In genomic region chr17:59565171-59565958, GRCh38 we compare ENCODE assay signal across 8 cellular contexts. TPM values are rescaled to one million over a fixed set of nuclear protein-coding genes. Genes with fewer than 3 reads are reported as not detected.
A peak's percentile ranks its signal among the peaks of the same experiment; 100 is the strongest.
DNase-seq lines count a peak whose midpoint lies in the region; ATAC-seq, FAIRE-seq and TF ChIP-seq lines count a peak whose summit lies in the region.

Gene DHX40, plus strand, starts transcription at chr17:59565610. Its CDS starts 62 bp downstream, at chr17:59565672.

- peak in 1 of 2 experiments; percentile 71; a peak in 1 of 3 replicates for TF ChIP-seq EP300 in H1 (IDR thresholded peaks at IDR 0.05; ENCODE audit: borderline replicate concordance in 1 of 2, low read depth in 2 of 2, low read length in 2 of 2)

- H2AFZ ChIP-seq in H1 (ENCODE audit: low read length), result peak within 1 kb of the TSS; percentile 99
- H2AFZ ChIP-seq in mesenchymal stem cell (ENCODE audit: low read depth, low read length), result peak within 1 kb of the TSS; percentile 100

- H4K91ac ChIP-seq in H1 (replicated peaks; ENCODE audit: insufficient read length, low read length), result peak within 1 kb of the TSS; percentile 71
- peak within 1 kb of the TSS; percentile 34 for H4K91ac ChIP-seq in mesenchymal stem cell (ENCODE audit: low read length)

- peak; percentile 87 for ATAC-seq in CD4-positive, alpha-beta T cell (ENCODE audit: poor library complexity)
- ATAC-seq in GM19467 (IDR thresholded peaks at IDR 0.05; ENCODE audit: unreplicated experiment), result peak; percentile 78

- H2BK120ac ChIP-seq in H1 (replicated peaks; ENCODE audit: low read depth, low read length) (no peak within 1 kb of the TSS), mesenchymal stem cell (ENCODE audit: low read depth, low read length) (peak within 1 kb of the TSS; percentile 65)

- H3K18ac ChIP-seq in H1 (ENCODE audit: extremely low read depth, low read length) (peak within 1 kb of the TSS; percentile 72; the same call in 1 of the 2 replicates), mesenchymal stem cell (ENCODE audit: low read depth in 1 of 2, low read length in 2 of 2) (peak within 1 kb of the TSS; percentile 50 to 61)

- H3K4me3 Mint-ChIP-seq in CD4-positive, alpha-beta T cell, result peak within 1 kb of the TSS; percentile 100

- FAIRE-seq in H1 (lab: Jason Lieb, UNC), result no peak

- POLR2A ChIA-PET in CD4-positive, alpha-beta T cell (lab: Charles Lee), result interaction anchor here (0.6 to 3.0 kb wide), 17 partner anchors 42 to 1111 kb away, joined by 3 to 40 read pairs (median 4); partner anchors contain the start of genes CLTC, PRR11, PTRH2 and RNFT1
- POLR2A ChIA-PET in H1 (lab: Charles Lee; ENCODE audit: partially characterized antibody), result interaction anchor here (0.7 to 1.0 kb wide), 2 partner anchors 55 to 113 kb away, joined by 4 to 6 read pairs; partner anchors contain the start of gene CLTC

- peak within 1 kb of the TSS; percentile 91 for H3K27ac ChIP-seq in CD4-positive, alpha-beta T cell (ENCODE audit: low read depth, low read length)
- H3K27ac ChIP-seq in H1 (ENCODE audit: low read depth, low read length) (peak within 1 kb of the TSS; percentile 86), mesenchymal stem cell (ENCODE audit: low read length, poor library complexity, severe bottlenecking) (peak within 1 kb of the TSS; percentile 55)

- no peak within 1 kb of the TSS for H3K23ac ChIP-seq in H1 (ENCODE audit: insufficient read length)
- H3K23ac ChIP-seq in mesenchymal stem cell (ENCODE audit: low read length in 2 of 2), result no peak within 1 kb of the TSS

- H3K4ac ChIP-seq in H1 (replicated peaks; ENCODE audit: insufficient read length, low read depth, low read length) (peak within 1 kb of the TSS; percentile 22), mesenchymal stem cell (ENCODE audit: low read depth in 1 of 2, low read length in 2 of 2) (peak within 1 kb of the TSS; percentile 3 to 5)

- H3K27me3 Mint-ChIP-seq in CD4-positive, alpha-beta T cell, result no peaks in the 10 kb centered on the region

- peak within 1 kb of the TSS; percentile 49 for H4K5ac ChIP-seq in H1 (ENCODE audit: insufficient read length, low read depth, low read length)

- intact Hi-C loops in CD4-positive, alpha-beta T cell (cut with DNase I, micrococcal nuclease), result loop anchor here (1.0 to 10.0 kb wide), 4 partner anchors 54 to 933 kb away; partner anchors contain the start of genes CLTC (in 2 of the 2), PRR11 (in 1 of the 2), SKA2 (in 1 of the 2) and USP32 (in 1 of the 2)

- H3K27ac Mint-ChIP-seq in CD4-positive, alpha-beta T cell, result peak within 1 kb of the TSS; percentile 97

- peaks cover 25% of the 10 kb centered on the region for H3K36me3 Mint-ChIP-seq in CD4-positive, alpha-beta T cell (ENCODE audit: low read depth)

- CTCF ChIA-PET in CD4-positive, alpha-beta T cell (lab: Charles Lee), result no interaction called here
- CTCF ChIA-PET in H1 (lab: Charles Lee; ENCODE audit: partially characterized antibody), result interaction anchor here (1.0 kb wide), 1 partner anchor 123 kb away, joined by 3 read pairs; no protein-coding TSS in a partner anchor

- H3K4me1 Mint-ChIP-seq in CD4-positive, alpha-beta T cell (ENCODE audit: low read depth), result peaks cover 26% of the 10 kb centered on the region

- H3K9me3 ChIP-seq in CD4-positive, alpha-beta T cell (ENCODE audit: control insufficient read depth, low read length), result no peaks in the 10 kb centered on the region
- H3K9me3 ChIP-seq in H1 (ENCODE audit: insufficient read depth in 2 of 2, low read depth in 1 of 2, low read length in 1 of 2), result peaks cover 7 to 11% of the 10 kb centered on the region in 2 experiments
- no peaks in the 10 kb centered on the region for H3K9me3 ChIP-seq in mesenchymal stem cell (ENCODE audit: control insufficient read depth, low read length)

- no peak within 1 kb of the TSS for H3K14ac ChIP-seq in H1 (ENCODE audit: insufficient read length)
- peak within 1 kb of the TSS in 1 of 2 experiments; percentile 78 for H3K14ac ChIP-seq in mesenchymal stem cell (ENCODE audit: low read length in 2 of 2)

- H2BK12ac ChIP-seq in H1 (ENCODE audit: low read depth, low read length), result peak within 1 kb of the TSS; percentile 82
- H2BK12ac ChIP-seq in mesenchymal stem cell (ENCODE audit: low read length in 2 of 2), result no peak within 1 kb of the TSS

- peak within 1 kb of the TSS; percentile 98; the same call in 1 of the 2 replicates for H4K8ac ChIP-seq in H1 (ENCODE audit: extremely low read depth, insufficient read depth, low read length)
- peak within 1 kb of the TSS; percentile 99 for H4K8ac ChIP-seq in mesenchymal stem cell (ENCODE audit: low read length)

- peaks cover 0 to under 1% of the 10 kb centered on the region in 2 experiments for H4K20me1 ChIP-seq in H1 (replicated peaks in 1 of 2; ENCODE audit: control insufficient read depth in 1 of 2, insufficient read depth in 2 of 2, low read length in 2 of 2)

- H2BK20ac ChIP-seq in H1 (ENCODE audit: low read length), result no peak within 1 kb of the TSS

- 15% methylated on average over 42 of the region's 62 CpGs; no CpG with 5 or more reads in 1 of the 2 experiments for WGBS in H1 (ENCODE audit: extremely low coverage in 1 of 2, insufficient coverage in 1 of 2, insufficient read length in 1 of 2, insufficient replicate concordance in 2 of 2, low coverage in 1 of 2, low lambda C conversion rate in 2 of 2, missing lambda C conversion rate in 1 of 2), 2 experiments
- WGBS in mesenchymal stem cell, result 11% methylated on average over 57 of the region's 62 CpGs

- H3K79me1 ChIP-seq in H1 (ENCODE audit: low read depth, low read length), result no peaks in the 10 kb centered on the region; the same call in 1 of the 2 replicates
- H3K79me1 ChIP-seq in mesenchymal stem cell (replicated peaks; ENCODE audit: low read length, poor library complexity, severe bottlenecking), result peaks cover 11% of the 10 kb centered on the region

- peak within 1 kb of the TSS; percentile 15 for H2BK5ac ChIP-seq in H1 (ENCODE audit: low read depth, low read length)
- H2BK5ac ChIP-seq in mesenchymal stem cell (ENCODE audit: low read depth, low read length, poor library complexity, severe bottlenecking), result no peak within 1 kb of the TSS

- H3K4me1 ChIP-seq in H1 (replicated peaks in 1 of 4; ENCODE audit: control insufficient read depth in 3 of 4, insufficient read depth in 4 of 4, low read length in 3 of 4), result peaks cover 0 to 2% (median 0%) of the 10 kb centered on the region in 4 experiments; a peak in 2 of 7 replicates
- H3K4me1 ChIP-seq in mesenchymal stem cell (ENCODE audit: control insufficient read depth, insufficient read depth, low read depth, low read length), result peaks cover 3% of the 10 kb centered on the region

- H3K9ac ChIP-seq in H1 (replicated peaks in 1 of 4; ENCODE audit: extremely low read depth in 1 of 4, low read depth in 3 of 4, low read length in 3 of 4) (peak within 1 kb of the TSS; percentile 54 to 87 (median 78)), mesenchymal stem cell (ENCODE audit: low read length) (peak within 1 kb of the TSS; percentile 92)

- 0 out of 2 replicates have a peak, but pooled peaks cover 4% of the 10 kb centered on the region for H3K23me2 ChIP-seq in H1 (ENCODE audit: low read depth, low read length)

- DNase-seq in CD4-positive, alpha-beta T cell, result peak; percentile 86 to 94 (median 90)
- DNase-seq in HUDEP-2 (lab: John Stamatoyannopoulos, UW; ENCODE audit: unreplicated experiment in 76 of 76), result peak in 74 of 76 experiments; percentile 46 to 97 (median 86)
- DNase-seq in NOMO-1 treated with dmso at 0.1 percent for 144 hours (lab: John Stamatoyannopoulos, UW; ENCODE audit: unreplicated experiment), result peak; percentile 87
- DNase-seq in activated CD8-positive, alpha-beta memory T cell treated with anti-CD3 and anti-CD28 coated beads for 48 hours (ENCODE audit: low read depth in 2 of 3, low spot score in 2 of 3), result peak; percentile 77 to 92 (median 91)
- DNase-seq in H1 (ENCODE audit: low read depth in 1 of 2, low spot score in 2 of 2), result peak; percentile 79 to 97
- peak; percentile 95 for DNase-seq in mesenchymal stem cell
- DNase-seq in stimulated activated CD8-positive, alpha-beta memory T cell treated with anti-CD3 and anti-CD28 coated beads, Interleukin-12 subunit alpha, Interleukin-12 subunit beta, amount 100 ng/mL, for 24 hours (ENCODE audit: extremely low read depth), result peak; percentile 90

- TF ChIP-seq RAD21 in H1 (IDR thresholded peaks at IDR 0.05 in 1 of 2, conservative IDR thresholded peaks at IDR 0.05 in 1 of 2; ENCODE audit: low read depth in 2 of 2, low read length in 2 of 2), result no peak

- H3K56ac ChIP-seq in H1 (replicated peaks; ENCODE audit: insufficient read length, low read depth, low read length), result peak within 1 kb of the TSS; percentile 43

- no peak for TF ChIP-seq CTCF in CD4-positive, alpha-beta T cell (IDR thresholded peaks at IDR 0.05)
- TF ChIP-seq CTCF in H1 (IDR thresholded peaks at IDR 0.05; ENCODE audit: control extremely low read depth in 1 of 3, insufficient read depth in 1 of 3, low read depth in 1 of 3, low read length in 3 of 3), result no peak

- H3K79me2 ChIP-seq in H1 (ENCODE audit: control insufficient read depth in 1 of 2, insufficient read depth in 2 of 2, low read length in 2 of 2), result peaks cover 0 to 20% of the 10 kb centered on the region in 2 experiments; a peak in 3 of 4 replicates

- H2BK15ac ChIP-seq in H1 (ENCODE audit: low read length), result peak within 1 kb of the TSS; percentile 11; the same call in 1 of the 2 replicates
- H2BK15ac ChIP-seq in mesenchymal stem cell (ENCODE audit: low read depth, poor library complexity, severe bottlenecking), result peak within 1 kb of the TSS; percentile 96

- peak within 1 kb of the TSS; percentile 83 to 99 (median 98) for H3K4me3 ChIP-seq in H1 (ENCODE audit: extremely low read depth in 1 of 4, insufficient read depth in 2 of 4, low read depth in 3 of 4, low read length in 4 of 4)
- H3K4me3 ChIP-seq in mesenchymal stem cell (ENCODE audit: insufficient read depth in 1 of 2, low read depth in 1 of 2, low read length in 2 of 2), result peak within 1 kb of the TSS; percentile 94 to 96

- no peaks in the 10 kb centered on the region for H3K9me3 Mint-ChIP-seq in CD4-positive, alpha-beta T cell

- H3K27me3 ChIP-seq in CD4-positive, alpha-beta T cell (ENCODE audit: control insufficient read depth, insufficient read depth, low read length), result no peaks in the 10 kb centered on the region
- H3K27me3 ChIP-seq in H1 (replicated peaks in 1 of 4; ENCODE audit: control insufficient read depth in 3 of 4, extremely low read depth in 1 of 4, insufficient read depth in 3 of 4, low read length in 3 of 4) (peaks cover 7 to 13% (median 11%) of the 10 kb centered on the region in 4 experiments), mesenchymal stem cell (ENCODE audit: control insufficient read depth in 1 of 2, insufficient read depth in 1 of 2, low read length in 2 of 2) (no peaks in the 10 kb centered on the region)

- H3K4me2 ChIP-seq in H1 (ENCODE audit: insufficient read depth in 1 of 2, low read depth in 2 of 2, low read length in 2 of 2), result peak within 1 kb of the TSS; percentile 69 to 76
- H3K4me2 ChIP-seq in mesenchymal stem cell (ENCODE audit: low read length, poor library complexity, severe bottlenecking), result peak within 1 kb of the TSS; percentile 82

- H2AK5ac ChIP-seq in H1 (ENCODE audit: low read depth, low read length) (no peak within 1 kb of the TSS), mesenchymal stem cell (ENCODE audit: low read length, severe bottlenecking) (no peak within 1 kb of the TSS)

- peak in 1 of 2 experiments; percentile 93; a peak in 2 of 3 replicates for TF ChIP-seq POLR2A in H1 (IDR thresholded peaks at IDR 0.05; ENCODE audit: control extremely low read depth in 1 of 2, low read depth in 2 of 2, low read length in 2 of 2)

- peaks cover 0 to 6% (median 2%) of the 10 kb centered on the region in 4 experiments; a peak in 2 of 8 replicates for H3K36me3 ChIP-seq in H1 (ENCODE audit: control insufficient read depth in 2 of 4, insufficient read depth in 4 of 4, low read length in 3 of 4)
- peaks cover 0 to 8% of the 10 kb centered on the region in 2 experiments for H3K36me3 ChIP-seq in mesenchymal stem cell (ENCODE audit: control insufficient read depth in 1 of 2, insufficient read depth in 2 of 2, low read depth in 1 of 2, low read length in 2 of 2)

RNA-seq across cellular contexts. Expression of gene DHX40, which starts in this region (rescaled TPM):
- total RNA-seq in CD4-positive, alpha-beta T cell, result 10 to 100 TPM; 62.6 to 65.6 TPM
- total RNA-seq in H1 (2021; fragmentation: NEBNext Ultra II Directional; extraction: Animal tissue kit (Norgen Biotek cat#: 25700)), result 28.3 and 28.5 TPM in 2 replicates
- polyA plus RNA-seq in H1 (2011; rRNA removed), result 7.5 and 13.5 TPM in 2 replicates
- 16.4 TPM for polyA plus RNA-seq in H1 (2011; cell fraction: cytosol; rRNA removed)
- 6.0 TPM for polyA plus RNA-seq in H1 (2011; cell fraction: nucleus; rRNA removed)
- polyA plus RNA-seq in H1 (2012, experiment 1 of 2), result 19.5 to 27.7 TPM (median 20.9 TPM) in 4 replicates
- polyA plus RNA-seq in H1 (2012, experiment 2 of 2), result 1.3 TPM
- polyA plus RNA-seq in H1 (2013, experiment 1 of 2), result 14.8 TPM
- polyA plus RNA-seq in H1 (2013, experiment 2 of 2), result 14.9 TPM
- 22.8 and 29.6 TPM in 2 replicates for polyA minus RNA-seq in H1 (2011; rRNA and poly(A)+ RNA removed)
- polyA minus RNA-seq in H1 (2011; cell fraction: cytosol; rRNA and poly(A)+ RNA removed), result 25.8 TPM
- polyA minus RNA-seq in H1 (2011; cell fraction: nucleus; rRNA and poly(A)+ RNA removed), result 23.5 TPM
- polyA plus RNA-seq in mesenchymal stem cell (2013, experiment 1 of 2), result 17.8 TPM
- 18.4 TPM for polyA plus RNA-seq in mesenchymal stem cell (2013, experiment 2 of 2)

Comparison
In these comparisons a context has a peak if more than half of its experiments do, and no peak if none do; other contexts are left out.
1. Peak in every context shown above with its lines: DNase-seq, ATAC-seq, H3K4me3 ChIP-seq and H3K27ac ChIP-seq.